ENCODE assay signal across 1 cellular context in the genomic region with DNA sequence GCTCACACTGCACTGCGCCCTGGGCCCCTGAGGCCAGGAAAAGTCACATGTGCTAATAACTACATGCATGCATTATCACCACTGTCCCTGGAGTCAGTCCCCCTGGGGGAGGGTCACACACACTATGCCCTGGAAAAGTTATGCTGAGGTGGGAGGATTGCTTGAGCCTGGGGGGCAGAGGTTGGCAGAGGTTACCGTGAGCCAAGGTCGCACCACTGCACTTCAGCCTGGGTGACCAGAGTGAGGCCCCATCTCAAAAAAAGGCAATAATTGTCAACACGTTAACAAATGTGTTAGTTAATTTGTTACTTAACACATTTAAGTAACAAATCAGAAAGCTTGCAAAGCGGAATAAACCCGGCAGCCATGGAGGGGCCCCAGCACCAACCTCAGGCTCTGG.
TF ChIP-seq lines count a peak whose summit lies in the region.

No MANE protein-coding gene starts in this region.

TF ChIP-seq in H1, 55 proteins besides CTCF, POLR2A, EP300 and RAD21:
- no peak for TF ChIP-seq SUZ12 (IDR thresholded peaks at IDR 0.05; ENCODE audit: low read length)
- TF ChIP-seq JUND (IDR thresholded peaks at IDR 0.05; ENCODE audit: low read length) = no peak
- no peak for TF ChIP-seq GABPA (IDR thresholded peaks at IDR 0.05; ENCODE audit: borderline replicate concordance, insufficient read depth, low read length)
- no peak for TF ChIP-seq KDM1A (IDR thresholded peaks at IDR 0.05; ENCODE audit: borderline replicate concordance, low read length)
- TF ChIP-seq PHF8 (conservative IDR thresholded peaks at IDR 0.05; ENCODE audit: low read depth, low read length) = no peak
- no peak for TF ChIP-seq CHD1 (IDR thresholded peaks at IDR 0.05; ENCODE audit: low read depth, low read length)
- TF ChIP-seq KDM5A (IDR thresholded peaks at IDR 0.05; ENCODE audit: low read length) = no peak
- no peak for TF ChIP-seq SIRT6 (IDR thresholded peaks at IDR 0.05; ENCODE audit: low read length)
- no peak for TF ChIP-seq HDAC2 (IDR thresholded peaks at IDR 0.05; ENCODE audit: borderline replicate concordance in 1 of 2, low read depth in 2 of 2, low read length in 2 of 2)
- TF ChIP-seq, protein P1, sequence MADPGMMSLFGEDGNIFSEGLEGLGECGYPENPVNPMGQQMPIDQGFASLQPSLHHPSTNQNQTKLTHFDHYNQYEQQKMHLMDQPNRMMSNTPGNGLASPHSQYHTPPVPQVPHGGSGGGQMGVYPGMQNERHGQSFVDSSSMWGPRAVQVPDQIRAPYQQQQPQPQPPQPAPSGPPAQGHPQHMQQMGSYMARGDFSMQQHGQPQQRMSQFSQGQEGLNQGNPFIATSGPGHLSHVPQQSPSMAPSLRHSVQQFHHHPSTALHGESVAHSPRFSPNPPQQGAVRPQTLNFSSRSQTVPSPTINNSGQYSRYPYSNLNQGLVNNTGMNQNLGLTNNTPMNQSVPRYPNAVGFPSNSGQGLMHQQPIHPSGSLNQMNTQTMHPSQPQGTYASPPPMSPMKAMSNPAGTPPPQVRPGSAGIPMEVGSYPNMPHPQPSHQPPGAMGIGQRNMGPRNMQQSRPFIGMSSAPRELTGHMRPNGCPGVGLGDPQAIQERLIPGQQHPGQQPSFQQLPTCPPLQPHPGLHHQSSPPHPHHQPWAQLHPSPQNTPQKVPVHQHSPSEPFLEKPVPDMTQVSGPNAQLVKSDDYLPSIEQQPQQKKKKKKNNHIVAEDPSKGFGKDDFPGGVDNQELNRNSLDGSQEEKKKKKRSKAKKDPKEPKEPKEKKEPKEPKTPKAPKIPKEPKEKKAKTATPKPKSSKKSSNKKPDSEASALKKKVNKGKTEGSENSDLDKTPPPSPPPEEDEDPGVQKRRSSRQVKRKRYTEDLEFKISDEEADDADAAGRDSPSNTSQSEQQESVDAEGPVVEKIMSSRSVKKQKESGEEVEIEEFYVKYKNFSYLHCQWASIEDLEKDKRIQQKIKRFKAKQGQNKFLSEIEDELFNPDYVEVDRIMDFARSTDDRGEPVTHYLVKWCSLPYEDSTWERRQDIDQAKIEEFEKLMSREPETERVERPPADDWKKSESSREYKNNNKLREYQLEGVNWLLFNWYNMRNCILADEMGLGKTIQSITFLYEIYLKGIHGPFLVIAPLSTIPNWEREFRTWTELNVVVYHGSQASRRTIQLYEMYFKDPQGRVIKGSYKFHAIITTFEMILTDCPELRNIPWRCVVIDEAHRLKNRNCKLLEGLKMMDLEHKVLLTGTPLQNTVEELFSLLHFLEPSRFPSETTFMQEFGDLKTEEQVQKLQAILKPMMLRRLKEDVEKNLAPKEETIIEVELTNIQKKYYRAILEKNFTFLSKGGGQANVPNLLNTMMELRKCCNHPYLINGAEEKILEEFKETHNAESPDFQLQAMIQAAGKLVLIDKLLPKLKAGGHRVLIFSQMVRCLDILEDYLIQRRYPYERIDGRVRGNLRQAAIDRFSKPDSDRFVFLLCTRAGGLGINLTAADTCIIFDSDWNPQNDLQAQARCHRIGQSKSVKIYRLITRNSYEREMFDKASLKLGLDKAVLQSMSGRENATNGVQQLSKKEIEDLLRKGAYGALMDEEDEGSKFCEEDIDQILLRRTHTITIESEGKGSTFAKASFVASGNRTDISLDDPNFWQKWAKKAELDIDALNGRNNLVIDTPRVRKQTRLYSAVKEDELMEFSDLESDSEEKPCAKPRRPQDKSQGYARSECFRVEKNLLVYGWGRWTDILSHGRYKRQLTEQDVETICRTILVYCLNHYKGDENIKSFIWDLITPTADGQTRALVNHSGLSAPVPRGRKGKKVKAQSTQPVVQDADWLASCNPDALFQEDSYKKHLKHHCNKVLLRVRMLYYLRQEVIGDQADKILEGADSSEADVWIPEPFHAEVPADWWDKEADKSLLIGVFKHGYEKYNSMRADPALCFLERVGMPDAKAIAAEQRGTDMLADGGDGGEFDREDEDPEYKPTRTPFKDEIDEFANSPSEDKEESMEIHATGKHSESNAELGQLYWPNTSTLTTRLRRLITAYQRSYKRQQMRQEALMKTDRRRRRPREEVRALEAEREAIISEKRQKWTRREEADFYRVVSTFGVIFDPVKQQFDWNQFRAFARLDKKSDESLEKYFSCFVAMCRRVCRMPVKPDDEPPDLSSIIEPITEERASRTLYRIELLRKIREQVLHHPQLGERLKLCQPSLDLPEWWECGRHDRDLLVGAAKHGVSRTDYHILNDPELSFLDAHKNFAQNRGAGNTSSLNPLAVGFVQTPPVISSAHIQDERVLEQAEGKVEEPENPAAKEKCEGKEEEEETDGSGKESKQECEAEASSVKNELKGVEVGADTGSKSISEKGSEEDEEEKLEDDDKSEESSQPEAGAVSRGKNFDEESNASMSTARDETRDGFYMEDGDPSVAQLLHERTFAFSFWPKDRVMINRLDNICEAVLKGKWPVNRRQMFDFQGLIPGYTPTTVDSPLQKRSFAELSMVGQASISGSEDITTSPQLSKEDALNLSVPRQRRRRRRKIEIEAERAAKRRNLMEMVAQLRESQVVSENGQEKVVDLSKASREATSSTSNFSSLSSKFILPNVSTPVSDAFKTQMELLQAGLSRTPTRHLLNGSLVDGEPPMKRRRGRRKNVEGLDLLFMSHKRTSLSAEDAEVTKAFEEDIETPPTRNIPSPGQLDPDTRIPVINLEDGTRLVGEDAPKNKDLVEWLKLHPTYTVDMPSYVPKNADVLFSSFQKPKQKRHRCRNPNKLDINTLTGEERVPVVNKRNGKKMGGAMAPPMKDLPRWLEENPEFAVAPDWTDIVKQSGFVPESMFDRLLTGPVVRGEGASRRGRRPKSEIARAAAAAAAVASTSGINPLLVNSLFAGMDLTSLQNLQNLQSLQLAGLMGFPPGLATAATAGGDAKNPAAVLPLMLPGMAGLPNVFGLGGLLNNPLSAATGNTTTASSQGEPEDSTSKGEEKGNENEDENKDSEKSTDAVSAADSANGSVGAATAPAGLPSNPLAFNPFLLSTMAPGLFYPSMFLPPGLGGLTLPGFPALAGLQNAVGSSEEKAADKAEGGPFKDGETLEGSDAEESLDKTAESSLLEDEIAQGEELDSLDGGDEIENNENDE (IDR thresholded peaks at IDR 0.05; ENCODE audit: insufficient replicate concordance, low read length) = no peak
- TF ChIP-seq CTBP2 (IDR thresholded peaks at IDR 0.05; ENCODE audit: borderline replicate concordance, insufficient read depth, insufficient read length, low read length) = no peak
- TF ChIP-seq TAF1 (IDR thresholded peaks at IDR 0.05; ENCODE audit: low read depth, low read length) = no peak
